In the genomic region with DNA sequence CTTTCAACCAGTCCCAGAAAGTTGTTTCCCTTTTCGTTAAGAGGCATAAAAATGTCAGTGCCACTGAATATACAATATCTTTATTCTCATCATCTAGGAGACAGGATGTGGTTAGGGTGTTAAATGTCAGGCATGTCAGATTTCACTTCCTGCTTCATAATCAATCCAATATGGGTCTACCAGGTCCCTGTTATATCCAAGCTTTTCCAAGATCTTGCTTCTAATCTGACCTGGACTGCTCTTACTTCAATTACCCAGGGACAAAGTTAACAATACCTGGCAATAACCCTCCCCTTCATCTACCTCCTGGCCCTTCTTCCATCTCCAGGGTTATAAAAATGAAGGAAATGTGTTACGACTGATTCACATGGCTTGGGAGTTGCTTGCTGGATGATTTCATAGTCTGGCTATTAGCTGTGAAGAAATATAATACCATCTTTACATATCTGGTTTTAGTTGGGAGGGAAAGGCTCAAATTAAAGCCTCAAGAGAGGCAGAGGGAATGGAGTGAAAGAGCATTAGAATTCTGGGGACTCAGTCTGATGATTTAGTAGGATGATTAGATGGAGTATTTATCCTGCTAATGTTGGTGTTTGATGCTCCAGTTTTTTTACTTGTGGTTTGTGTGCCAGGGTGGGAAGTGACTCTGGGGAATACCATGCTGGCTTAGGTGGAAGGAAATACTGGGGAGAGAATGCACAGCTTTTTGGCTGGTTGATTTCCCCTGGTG, we compare ENCODE assay signal across 1 cellular context.
TF ChIP-seq lines count a peak whose summit lies in the region.

No MANE protein-coding gene starts in this region.

TF ChIP-seq in GM12878, 131 proteins besides CTCF, POLR2A, EP300 and RAD21 (continued from another document):
- TF ChIP-seq ELK1 (IDR thresholded peaks at IDR 0.05; ENCODE audit: low read depth, low read length), result no peak
